ENCODE assay signal across 8 cellular contexts in genomic region chr2:72147303-72147970, GRCh38. TPM values are rescaled to one million over a fixed set of nuclear protein-coding genes. Genes with fewer than 3 reads are reported as not detected.
DNase-seq lines count a peak whose midpoint lies in the region; ATAC-seq and TF ChIP-seq lines count a peak whose summit lies in the region.

Gene CYP26B1 (minus strand): TSS chr2:72147862. CDS start chr2:72147834, 28 bp downstream.

- H3K9me3 ChIP-seq in esophagus squamous epithelium = no peaks in the 10 kb centered on the region

- peak within 1 kb of the TSS; percentile 35 to 64 (median 45) for H3K4me3 ChIP-seq in esophagus squamous epithelium

- peak within 1 kb of the TSS in 3 of 4 donors; percentile 22 to 76 (median 50) for H3K27ac ChIP-seq in esophagus squamous epithelium

- ATAC-seq in T-cell (replicated peaks in 1 of 4) (no peak), GM21423 (IDR thresholded peaks at IDR 0.05; ENCODE audit: unreplicated experiment) (no peak), GM18907 (IDR thresholded peaks at IDR 0.05; ENCODE audit: unreplicated experiment) (no peak)

- CTCF ChIA-PET in T-cell (lab: Charles Lee) = interaction anchor here in 1 of 2 donors (0.5 to 1.0 kb wide), 2 partner anchors 10 to 847 kb away, joined by 3 to 14 read pairs; no protein-coding TSS in a partner anchor

- no peak for TF ChIP-seq POLR2A in esophagus squamous epithelium (IDR thresholded peaks at IDR 0.05)

- 0% methylated on average over 3 to 9 of the region's 69 CpGs for WGBS in esophagus squamous epithelium, 2 donors

- H3K27ac Mint-ChIP-seq in T-cell = peak within 1 kb of the TSS in 1 of 2 donors; percentile 15
- no peak within 1 kb of the TSS for H3K27ac Mint-ChIP-seq in nephron progenitor cell

- intact Hi-C loops in esophagus squamous epithelium (cut with DNase I) = loop anchor here (5.0 to 10.0 kb wide), 2 partner anchors 340 to 543 kb away; no protein-coding TSS in a partner anchor

- POLR2A ChIA-PET in T-cell (lab: Charles Lee) = no interaction called here

- no peaks in the 10 kb centered on the region for H3K36me3 ChIP-seq in esophagus squamous epithelium

- H3K36me3 Mint-ChIP-seq in T-cell (no peaks in the 10 kb centered on the region), nephron progenitor cell (ENCODE audit: low read depth) (no peaks in the 10 kb centered on the region)

- H3K27me3 Mint-ChIP-seq in T-cell (peaks cover 57 to 76% of the 10 kb centered on the region in 2 donors), nephron progenitor cell (ENCODE audit: low read depth, poor library complexity) (peaks cover 99% of the 10 kb centered on the region)

- peaks cover 49 to 79% (median 69%) of the 10 kb centered on the region in 3 donors for H3K4me1 ChIP-seq in esophagus squamous epithelium

- TF ChIP-seq CTCF in GM20000 (IDR thresholded peaks at IDR 0.05; ENCODE audit: extremely low read depth, missing control alignments) (no peak), esophagus squamous epithelium (IDR thresholded peaks at IDR 0.05) (no peak), nephron progenitor cell (IDR thresholded peaks at IDR 0.05) (no peak)

- H3K9me3 Mint-ChIP-seq in T-cell (no peaks in the 10 kb centered on the region), nephron progenitor cell (peaks cover 6% of the 10 kb centered on the region)

- DNase-seq in GM20000 (ENCODE audit: low spot score) = peak; percentile 47
- peak in 2 of 34 experiments; percentile 0 to 23 for DNase-seq in T-cell
- DNase-seq in esophagus squamous epithelium (lab: John Stamatoyannopoulos, UW) = no peak
- DNase-seq in nephron progenitor cell = peak; percentile 68
- DNase-seq in cerebellar cortex (ENCODE audit: low spot score) = no peak
- no peak for DNase-seq in DMS153 treated with DMSO at 0.1 percent for 48 hours (lab: John Stamatoyannopoulos, UW; ENCODE audit: unreplicated experiment)

- peak within 1 kb of the TSS; percentile 75 to 93 (median 77) for H3K4me3 Mint-ChIP-seq in T-cell
- H3K4me3 Mint-ChIP-seq in nephron progenitor cell = peak within 1 kb of the TSS; percentile 83

- peaks cover 4 to 91% (median 19%) of the 10 kb centered on the region in 4 donors for H3K27me3 ChIP-seq in esophagus squamous epithelium

- H3K4me1 Mint-ChIP-seq in T-cell (peaks cover 42 to 53% (median 48%) of the 10 kb centered on the region in 3 donors), nephron progenitor cell (peaks cover 56% of the 10 kb centered on the region)

RNA-seq across cellular contexts. Expression of gene CYP26B1, which starts in this region (rescaled TPM):
- total RNA-seq in T-cell = under 1 TPM in 1 of 5 donors, not detected in 4; 0.06 TPM
- 1 to 10 TPM in 3 of 4 donors, under 1 TPM in 1; 0.62 to 6.7 (median 1.3) TPM for total RNA-seq in esophagus squamous epithelium

Comparison
In these comparisons a context has a peak if more than half of its experiments do, and no peak if none do; other contexts are left out.
1. DNase-seq: peak in GM20000 (single experiment) and nephron progenitor cell (single experiment); none in esophagus squamous epithelium (single experiment), cerebellar cortex (single experiment) and DMS153 treated with DMSO at 0.1 percent for 48 hours (single experiment).